ENCODE assay signal across 1 cellular context in the genomic region with DNA sequence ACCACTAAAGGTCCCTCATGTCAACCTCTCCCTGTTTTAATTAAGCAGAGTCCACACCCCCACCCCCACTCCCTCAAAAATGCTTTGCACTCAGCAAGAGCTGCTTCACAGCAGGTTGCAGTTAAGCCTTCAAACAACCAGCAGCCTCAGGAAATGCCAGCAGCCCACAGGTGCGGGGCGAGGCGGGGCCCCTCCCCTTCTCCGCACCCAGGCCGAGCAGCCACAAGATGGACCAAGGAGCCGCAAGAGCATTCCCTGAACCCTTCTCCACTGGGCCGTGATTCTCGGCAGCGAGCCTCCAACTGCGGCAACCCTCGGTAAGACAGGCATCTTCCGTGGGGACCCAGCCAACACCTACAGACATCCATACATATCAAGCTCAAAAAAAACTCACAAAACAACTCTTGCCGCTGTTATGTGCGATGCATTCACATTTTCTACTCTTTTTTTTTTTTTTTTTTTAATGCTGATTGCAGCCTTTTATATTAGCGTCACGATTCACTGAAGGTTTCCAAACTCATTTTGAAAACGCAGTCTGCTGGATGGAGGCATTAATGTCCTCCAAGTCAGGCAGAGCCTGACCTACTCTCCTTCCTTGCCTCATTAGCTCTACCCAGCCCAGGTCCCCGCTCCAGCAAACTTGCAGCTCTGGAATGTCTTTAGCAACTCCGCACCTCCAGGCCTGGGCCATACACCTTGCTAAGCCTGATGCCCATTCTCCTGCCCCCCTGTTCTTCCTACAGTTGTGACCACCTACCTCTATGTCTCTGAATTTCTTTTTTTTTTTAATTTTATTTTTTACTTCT.
TF ChIP-seq lines count a peak whose summit lies in the region.

No MANE protein-coding gene starts in this region.

TF ChIP-seq in HEK293, 187 proteins besides CTCF, POLR2A, EP300 and RAD21 (continued from another document):
- TF ChIP-seq ZNF23 (tag by site-specific recombination; IDR thresholded peaks at IDR 0.05; ENCODE audit: borderline replicate concordance): no peak
- no peak for TF ChIP-seq ZNF426 (tag by site-specific recombination; IDR thresholded peaks at IDR 0.05)
- peak; percentile 40 for TF ChIP-seq ZFHX2 (tag by site-specific recombination; conservative IDR thresholded peaks at IDR 0.05)
- TF ChIP-seq ZNF184 (tag by site-specific recombination; IDR thresholded peaks at IDR 0.05): no peak
- TF ChIP-seq ZSCAN16 (tag by site-specific recombination; IDR thresholded peaks at IDR 0.05): no peak
- no peak for TF ChIP-seq HIC1 (tag by site-specific recombination; IDR thresholded peaks at IDR 0.05)
- TF ChIP-seq ZNF629 (tag by site-specific recombination; IDR thresholded peaks at IDR 0.05): no peak
- no peak for TF ChIP-seq ZNF223 (tag by site-specific recombination; IDR thresholded peaks at IDR 0.05)
- TF ChIP-seq SCRT1 (tag by site-specific recombination; IDR thresholded peaks at IDR 0.05; ENCODE audit: borderline replicate concordance): peak; percentile 77; the same call in 1 of the 2 replicates
- TF ChIP-seq SP3 (tag by site-specific recombination; IDR thresholded peaks at IDR 0.05): no peak
- no peak for TF ChIP-seq RBAK (tag by site-specific recombination; IDR thresholded peaks at IDR 0.05)
- TF ChIP-seq KLF8 (tag by site-specific recombination; IDR thresholded peaks at IDR 0.05): no peak
- TF ChIP-seq ZNF596 (tag by site-specific recombination; IDR thresholded peaks at IDR 0.05): 0 out of 2 replicates have a peak, but pooled peaks have one; percentile 14
- TF ChIP-seq ZIC2 (tag by site-specific recombination; IDR thresholded peaks at IDR 0.05): peak; percentile 68
- no peak for TF ChIP-seq REST (tag by site-specific recombination; IDR thresholded peaks at IDR 0.05)
- peak; percentile 88 for TF ChIP-seq SCRT2 (tag by site-specific recombination; IDR thresholded peaks at IDR 0.05)
- TF ChIP-seq, protein P1, sequence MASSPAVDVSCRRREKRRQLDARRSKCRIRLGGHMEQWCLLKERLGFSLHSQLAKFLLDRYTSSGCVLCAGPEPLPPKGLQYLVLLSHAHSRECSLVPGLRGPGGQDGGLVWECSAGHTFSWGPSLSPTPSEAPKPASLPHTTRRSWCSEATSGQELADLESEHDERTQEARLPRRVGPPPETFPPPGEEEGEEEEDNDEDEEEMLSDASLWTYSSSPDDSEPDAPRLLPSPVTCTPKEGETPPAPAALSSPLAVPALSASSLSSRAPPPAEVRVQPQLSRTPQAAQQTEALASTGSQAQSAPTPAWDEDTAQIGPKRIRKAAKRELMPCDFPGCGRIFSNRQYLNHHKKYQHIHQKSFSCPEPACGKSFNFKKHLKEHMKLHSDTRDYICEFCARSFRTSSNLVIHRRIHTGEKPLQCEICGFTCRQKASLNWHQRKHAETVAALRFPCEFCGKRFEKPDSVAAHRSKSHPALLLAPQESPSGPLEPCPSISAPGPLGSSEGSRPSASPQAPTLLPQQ (tag by site-specific recombination; IDR thresholded peaks at IDR 0.05): no peak
- TF ChIP-seq KLF1 (tag by site-specific recombination; IDR thresholded peaks at IDR 0.05): peak; percentile 59
- TF ChIP-seq SETDB1 (IDR thresholded peaks at IDR 0.05; ENCODE audit: insufficient read length, low read length): no peak
- no peak for TF ChIP-seq ZNF558 (tag by site-specific recombination; IDR thresholded peaks at IDR 0.05)
